ENCODE assay signal across 27 cellular contexts in the genomic region with DNA sequence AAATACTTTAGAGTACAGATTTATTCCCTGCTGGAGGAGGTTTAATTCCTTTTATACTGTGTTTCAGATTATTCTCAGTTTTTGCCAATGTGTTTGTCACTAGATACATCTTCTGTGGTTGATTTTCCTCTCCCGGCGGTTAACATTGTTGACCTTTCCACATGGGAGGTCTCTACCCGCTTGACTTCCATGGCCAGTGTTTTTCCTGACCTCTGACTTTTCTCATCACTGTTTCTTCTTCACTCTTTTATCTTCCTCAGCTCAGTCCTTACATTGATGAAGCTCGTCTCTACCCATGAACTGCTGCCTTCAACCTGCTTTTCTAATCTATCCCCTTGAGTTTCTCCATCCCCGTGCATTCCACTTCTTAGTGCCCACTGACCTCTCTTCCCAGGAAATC.
"Had no signal": no experiment of that assay in that cellular context is flagged by ENCODE, and none has a peak within 500 bp of the region (broad histone marks: within the 10 kb centered on the region; RNA-seq: fewer than 3 reads in every experiment).

No MANE protein-coding gene starts in this region.

- H3K27me3 ChIP-seq: colonic mucosa, dorsolateral prefrontal cortex, esophagus muscularis mucosa, esophagus squamous epithelium, foreskin keratinocyte, gastrocnemius medialis, gastroesophageal sphincter, heart left ventricle, heart right ventricle had no signal

- H3K36me3 ChIP-seq: colonic mucosa, esophagus muscularis mucosa, esophagus squamous epithelium, gastrocnemius medialis, gastroesophageal sphincter, heart left ventricle, heart right ventricle had no signal

- H3K27me3 Mint-ChIP-seq: dendritic cell treated with granulocyte-macrophage colony-stimulating factor and Interleukin-4, amounts not matched to agents 40 ng/mL and 50 ng/mL, for 4 days had no signal

- FAIRE-seq: colon, endothelial cell of umbilical vein had no signal

- H3K4me3 ChIP-seq: colonic mucosa, coronary artery, dorsolateral prefrontal cortex, esophagus muscularis mucosa, esophagus squamous epithelium, gastrocnemius medialis, gastroesophageal sphincter, heart left ventricle, heart right ventricle had no signal

- H3K9me3 ChIP-seq: colonic mucosa, esophagus muscularis mucosa, esophagus squamous epithelium, gastrocnemius medialis, gastroesophageal sphincter, heart left ventricle, heart right ventricle had no signal

- H3K27ac ChIP-seq: colonic mucosa, coronary artery, dorsolateral prefrontal cortex, epithelial cell of prostate, esophagus muscularis mucosa, esophagus squamous epithelium, foreskin keratinocyte, gastrocnemius medialis, gastroesophageal sphincter, heart left ventricle, heart right ventricle had no signal

- ATAC-seq: effector memory CD8-positive, alpha-beta T cell; esophagus mucosa; foreskin keratinocyte; gastrocnemius medialis; gastroesophageal sphincter; heart left ventricle; heart right ventricle had no signal

- H3K4me1 ChIP-seq: colonic mucosa, esophagus muscularis mucosa, esophagus squamous epithelium, foreskin keratinocyte, gastrocnemius medialis, gastroesophageal sphincter, heart left ventricle, heart right ventricle had no signal

- H3K27ac Mint-ChIP-seq: dendritic cell treated with granulocyte-macrophage colony-stimulating factor and Interleukin-4, amounts not matched to agents 40 ng/mL and 50 ng/mL, for 4 days; effector memory CD8-positive, alpha-beta T cell; endodermal cell had no signal

- DNase-seq: colonic mucosa; cortex of kidney; dermis blood vessel endothelial cell; dorsolateral prefrontal cortex; effector CD4-positive, alpha-beta T cell; effector CD8-positive, alpha-beta T cell; effector memory CD4-positive, alpha-beta T cell; effector memory CD8-positive, alpha-beta T cell; endodermal cell; erythroblast; esophagus squamous epithelium; foreskin fibroblast; foreskin keratinocyte; foreskin melanocyte; gastrocnemius medialis; glutamatergic neuron; head of caudate nucleus; heart left ventricle; heart right ventricle had no signal

- H3K4me3 Mint-ChIP-seq: dendritic cell treated with granulocyte-macrophage colony-stimulating factor and Interleukin-4, amounts not matched to agents 40 ng/mL and 50 ng/mL, for 4 days; effector memory CD8-positive, alpha-beta T cell; endodermal cell had no signal

- H3K9me3 Mint-ChIP-seq: endodermal cell had no signal
